Comparison of ENCODE assay signal across 22 cellular contexts in the genomic region with DNA sequence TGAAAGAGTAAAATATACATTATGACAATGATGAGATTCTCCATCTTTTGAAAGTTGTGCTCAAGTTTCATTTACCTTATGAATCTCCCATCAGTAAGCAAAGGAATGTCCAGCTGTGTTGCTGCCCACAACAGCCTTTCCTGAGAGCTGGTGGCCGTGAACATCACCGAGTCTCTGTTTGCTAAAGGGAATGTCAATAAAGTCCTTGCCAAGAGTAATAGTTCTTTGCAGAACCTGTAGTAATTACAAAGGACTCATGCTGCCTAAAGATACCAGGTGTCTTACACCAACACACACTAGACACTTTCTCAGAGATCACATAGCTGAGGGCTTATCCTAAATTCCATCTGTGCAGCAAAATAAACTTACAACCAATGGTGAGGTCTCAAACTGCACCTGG.
A peak's percentile ranks its signal among the peaks of the same experiment; 100 is the strongest.
DNase-seq lines count a peak whose midpoint lies in the region; ATAC-seq and TF ChIP-seq lines count a peak whose summit lies in the region.
"Had no signal": no experiment of that assay in that cellular context is flagged by ENCODE, and none has a peak within 500 bp of the region (broad histone marks: within the 10 kb centered on the region; RNA-seq: fewer than 3 reads in every experiment).

No MANE protein-coding gene starts in this region.

- in situ Hi-C loops in Caki2 (cut with HindIII; ENCODE audit: low pct_unique_long_range_greater_than_20kb, low sequenced_read_pairs): no loop called here

- TF ChIP-seq POLR2A in body of pancreas (IDR thresholded peaks at IDR 0.05) (no peak), right lobe of liver (IDR thresholded peaks at IDR 0.05) (no peak)

- H3K36me3 ChIP-seq in body of pancreas (replicated peaks in 1 of 2; ENCODE audit: insufficient read depth in 1 of 2, low read depth in 2 of 2): no peaks in the 10 kb centered on the region
- H3K36me3 ChIP-seq in right lobe of liver: no peaks in the 10 kb centered on the region
- H3K36me3 ChIP-seq: Peyer's patch, right atrium auricular region had no signal

- no peaks in the 10 kb centered on the region for H3K27me3 ChIP-seq in body of pancreas
- H3K27me3 ChIP-seq in right lobe of liver: no peaks in the 10 kb centered on the region
- H3K27me3 ChIP-seq: Peyer's patch, right atrium auricular region had no signal

- ATAC-seq in body of pancreas: peak; percentile 89
- ATAC-seq in right lobe of liver: peak; percentile 94 to 97 (median 95)
- ATAC-seq in GM19467 (IDR thresholded peaks at IDR 0.05; ENCODE audit: unreplicated experiment): no peak
- ATAC-seq in HG03135 (IDR thresholded peaks at IDR 0.05; ENCODE audit: unreplicated experiment): no peak
- ATAC-seq in HG02970 (IDR thresholded peaks at IDR 0.05; ENCODE audit: low FRiP score, unreplicated experiment): no peak
- ATAC-seq: GM12878; naive thymus-derived CD8-positive, alpha-beta T cell; stimulated activated naive CD8-positive, alpha-beta T cell treated with anti-CD3 and anti-CD28 coated beads, Interleukin-15, Interleukin-2, amounts not matched to agents 100 U/mL and 50 U/mL, for 24 hours had no signal

- H3K4me1 ChIP-seq in body of pancreas (peaks cover 47% of the 10 kb centered on the region), right lobe of liver (peaks cover 0 to 22% (median 7%) of the 10 kb centered on the region in 4 donors)
- H3K4me1 ChIP-seq: Peyer's patch, right atrium auricular region had no signal

- H3K9me3 ChIP-seq in body of pancreas (no peaks in the 10 kb centered on the region), right lobe of liver (no peaks in the 10 kb centered on the region)
- H3K9me3 ChIP-seq: Peyer's patch, right atrium auricular region, SK-N-SH had no signal

- intact Hi-C loops in body of pancreas (cut with DNase I): no loop called here
- intact Hi-C loops in right lobe of liver (cut with DNase I): no loop called here

- H3K4me3 ChIP-seq in body of pancreas: no peak overlapping the region
- no peak overlapping the region for H3K4me3 ChIP-seq in right lobe of liver
- H3K4me3 ChIP-seq: GM12878, Peyer's patch, right atrium auricular region had no signal

- peak; percentile 61 for DNase-seq in Caki2 (ENCODE audit: low read depth)
- DNase-seq in NCI-H69 (lab: John Stamatoyannopoulos, UW): peak; percentile 17
- peak; percentile 62 to 70 (median 69) for DNase-seq in body of pancreas
- DNase-seq in right lobe of liver: peak in 2 of 3 donors; percentile 42 to 63
- no peak for DNase-seq in stimulated activated CD4-positive, alpha-beta T cell treated with anti-CD3 and anti-CD28 coated beads, Interleukin-2, amount 100 ng/mL, for 24 hours
- DNase-seq: ACHN; activated CD4-positive, alpha-beta T cell treated with anti-CD3 and anti-CD28 coated beads, Interleukin-2, amount 50 U/mL, for 1 hour; activated naive CD4-positive, alpha-beta T cell treated with anti-CD3 and anti-CD28 coated beads, Interleukin-2, amount 50 U/mL, for 16 hours; anterior cingulate cortex; COR-L47; H7; naive thymus-derived CD8-positive, alpha-beta T cell; NCI-H1436; Peyer's patch; SK-N-SH; stimulated activated naive CD8-positive, alpha-beta T cell treated with anti-CD3 and anti-CD28 coated beads, Interleukin-15, Interleukin-2, amounts not matched to agents 100 U/mL and 50 U/mL, for 24 hours had no signal

- 3 to 18% methylated on average over 2 of the region's 2 CpGs for WGBS in body of pancreas, 2 donors
- 0% methylated on average over 2 of the region's 2 CpGs for WGBS in right lobe of liver (ENCODE audit: insufficient coverage, low coverage, low lambda C conversion rate, missing lambda C conversion rate)

- peak overlapping the region; percentile 20 to 67 (median 42) for H3K27ac ChIP-seq in body of pancreas
- H3K27ac ChIP-seq in right lobe of liver: peak overlapping the region in 1 of 3 donors; percentile 18
- H3K27ac ChIP-seq: HL-60, Peyer's patch, right atrium auricular region had no signal

- TF ChIP-seq CTCF in body of pancreas (IDR thresholded peaks at IDR 0.05): peak in 1 of 7 experiments; percentile 2
- no peak for TF ChIP-seq CTCF in right lobe of liver (IDR thresholded peaks at IDR 0.05)

Comparison
In these comparisons a context has a peak if more than half of its experiments do, and no peak if none do; other contexts are left out.
1. DNase-seq: peak in Caki2 (single experiment), NCI-H69 (single experiment), body of pancreas (4 of 4) and right lobe of liver (2 of 3); none in stimulated activated CD4-positive, alpha-beta T cell treated with anti-CD3 and anti-CD28 coated beads, Interleukin-2, amount 100 ng/mL, for 24 hours (0 of 2).
2. ATAC-seq: peak in body of pancreas (single experiment) and right lobe of liver (4 of 4); none in GM19467 (single experiment), HG03135 (single experiment) and HG02970 (single experiment).